9 cellular contexts compared by ENCODE assay signal in genomic region chr7:73707045-73707631, GRCh38. TPM values are rescaled to one million over a fixed set of nuclear protein-coding genes. Genes with fewer than 3 reads are reported as not detected.
DNase-seq lines count a peak whose midpoint lies in the region; ATAC-seq, FAIRE-seq and TF ChIP-seq lines count a peak whose summit lies in the region.
"Had no signal": no experiment of that assay in that cellular context is flagged by ENCODE, and none has a peak within 500 bp of the region (broad histone marks: within the 10 kb centered on the region; RNA-seq: fewer than 3 reads in every experiment).

No MANE protein-coding gene starts in this region.

- H3K36me3 ChIP-seq in heart left ventricle, result peaks cover 0 to 3% (median 0%) of the 10 kb centered on the region in 9 donors

- ATAC-seq in heart left ventricle, result peak in 1 of 4 donors; percentile 8
- no peak for ATAC-seq in left cardiac atrium
- peak; percentile 55 for ATAC-seq in esophagus mucosa

- 70 to 80% (median 79%) methylated on average over 12 to 15 of the region's 15 CpGs for WGBS in heart left ventricle, 4 donors

- DNase-seq in heart left ventricle, result peak in 3 of 5 donors; percentile 50 to 73 (median 68)
- DNase-seq in left cardiac atrium, result no peak
- DNase-seq in RCC 7860 (ENCODE audit: low spot score), result peak; percentile 85
- DNase-seq in ureter (ENCODE audit: low spot score), result peak; percentile 92
- DNase-seq in GM19239 (ENCODE audit: insufficient read length, low spot score), result no peak
- no peak for DNase-seq in coronary artery (ENCODE audit: low spot score)
- no peak for DNase-seq in type B pancreatic cell (ENCODE audit: extremely low spot score, unreplicated experiment)

- no peak for TF ChIP-seq CTCF in heart left ventricle (IDR thresholded peaks at IDR 0.05)
- no peak for TF ChIP-seq CTCF in coronary artery (IDR thresholded peaks at IDR 0.05)
- TF ChIP-seq CTCF in type B pancreatic cell (conservative IDR thresholded peaks at IDR 0.05), result no peak

- intact Hi-C loops in heart left ventricle (cut with DNase I) (no loop called here), left cardiac atrium (cut with DNase I) (no loop called here)

- TF ChIP-seq POLR2A in heart left ventricle (IDR thresholded peaks at IDR 0.05), result no peak

- H3K9me3 Mint-ChIP-seq in type B pancreatic cell, result no peaks in the 10 kb centered on the region

- no peak overlapping the region for H3K4me3 Mint-ChIP-seq in type B pancreatic cell

- peaks cover 0 to 6% (median 0%) of the 10 kb centered on the region in 12 donors for H3K4me1 ChIP-seq in heart left ventricle

- FAIRE-seq in RCC 7860 (lab: Jason Lieb, UNC) (peak; percentile 74), GM19239 (lab: Jason Lieb, UNC) (no peak)

- no peaks in the 10 kb centered on the region for H3K27me3 Mint-ChIP-seq in type B pancreatic cell

- H3K27ac ChIP-seq in heart left ventricle (no peak overlapping the region), coronary artery (no peak overlapping the region)
- H3K27ac ChIP-seq: skin epidermis had no signal

- H3K27me3 ChIP-seq in heart left ventricle, result no peaks in the 10 kb centered on the region

- H3K4me3 ChIP-seq in heart left ventricle (no peak overlapping the region), coronary artery (no peak overlapping the region)
- H3K4me3 ChIP-seq: skin epidermis had no signal

- no peak overlapping the region for H3K27ac Mint-ChIP-seq in type B pancreatic cell

- H3K9me3 ChIP-seq in heart left ventricle, result no peaks in the 10 kb centered on the region

- H3K4me1 Mint-ChIP-seq in type B pancreatic cell (ENCODE audit: unreplicated experiment), result peaks cover 3% of the 10 kb centered on the region

- peaks cover 2% of the 10 kb centered on the region for H3K36me3 Mint-ChIP-seq in type B pancreatic cell

RNA-seq across cellular contexts. Expression of gene STX1A, which starts 12.3 kb away (rescaled TPM):
- 1 to 10 TPM; 1.1 to 3.6 (median 1.6) TPM for total RNA-seq in heart left ventricle
- polyA plus RNA-seq in heart left ventricle, result 1 to 10 TPM; 1.8 to 2.4 TPM
- 1 to 10 TPM; 2.0 to 2.6 TPM for total RNA-seq in left cardiac atrium
- total RNA-seq in esophagus mucosa, result 1.2 TPM
- 8.4 TPM for total RNA-seq in ureter
- 27.3 and 35.1 TPM in 2 replicates for total RNA-seq in type B pancreatic cell (ENCODE audit: low replicate concordance)

RNA-seq across cellular contexts. Expression of gene BUD23, which starts 23.7 kb away (rescaled TPM):
- total RNA-seq in heart left ventricle (10 to 100 TPM; 57.4 to 94.1 (median 68.6) TPM), left cardiac atrium (10 to 100 TPM; 70.3 to 72.5 TPM), esophagus mucosa (39.2 TPM), ureter (69.6 TPM), type B pancreatic cell (ENCODE audit: low replicate concordance) (65.8 and 68.4 TPM in 2 replicates)
- 100 to 1,000 TPM; 106 to 150 TPM for polyA plus RNA-seq in heart left ventricle

RNA-seq across cellular contexts. Expression of gene DNAJC30, which starts 23.9 kb away (rescaled TPM):
- total RNA-seq in heart left ventricle, result 10 to 100 TPM in 6 of 9 donors, 1 to 10 TPM in 3; 6.8 to 21.1 (median 15.6) TPM
- 10 to 100 TPM in 1 of 2 donors, 1 to 10 TPM in 1; 7.2 to 14.0 TPM for polyA plus RNA-seq in heart left ventricle
- total RNA-seq in left cardiac atrium, result 10 to 100 TPM; 13.6 to 14.3 TPM
- total RNA-seq in esophagus mucosa, result 7.3 TPM
- 16.5 TPM for total RNA-seq in ureter
- total RNA-seq in type B pancreatic cell (ENCODE audit: low replicate concordance), result 14.7 and 15.0 TPM in 2 replicates

RNA-seq across cellular contexts. Expression of gene ABHD11, which starts 31.5 kb away (rescaled TPM):
- total RNA-seq in heart left ventricle, result 10 to 100 TPM; 17.9 to 36.9 (median 25.0) TPM
- polyA plus RNA-seq in heart left ventricle, result 10 to 100 TPM; 21.0 to 27.7 TPM
- 10 to 100 TPM; 22.6 to 27.4 TPM for total RNA-seq in left cardiac atrium
- total RNA-seq in esophagus mucosa, result 11.7 TPM
- 47.7 TPM for total RNA-seq in ureter
- total RNA-seq in type B pancreatic cell (ENCODE audit: low replicate concordance), result 43.9 and 104 TPM in 2 replicates

RNA-seq across cellular contexts. Expression of gene VPS37D, which starts 39.5 kb away (rescaled TPM):
- 1 to 10 TPM; 1.9 to 2.9 (median 2.7) TPM for total RNA-seq in heart left ventricle
- polyA plus RNA-seq in heart left ventricle, result 1 to 10 TPM; 1.1 to 2.2 TPM
- 1 to 10 TPM; 1.4 to 2.5 TPM for total RNA-seq in left cardiac atrium
- 0.32 TPM for total RNA-seq in esophagus mucosa
- total RNA-seq in ureter, result 0.86 TPM
- 3.8 and 12.9 TPM in 2 replicates for total RNA-seq in type B pancreatic cell (ENCODE audit: low replicate concordance)

Comparison
In these comparisons a context has a peak if more than half of its experiments do, and no peak if none do; other contexts are left out.
1. DNase-seq: peak in heart left ventricle (3 of 5), RCC 7860 (single experiment) and ureter (single experiment); none in left cardiac atrium (single experiment), GM19239 (single experiment), coronary artery (single experiment) and type B pancreatic cell (single experiment).